In genomic region chr7:128862571-128863432, GRCh38 we compare ENCODE assay signal across 8 cellular contexts. TPM values are rescaled to one million over a fixed set of nuclear protein-coding genes. Genes with fewer than 3 reads are reported as not detected.
DNase-seq lines count a peak whose midpoint lies in the region; ATAC-seq, FAIRE-seq and TF ChIP-seq lines count a peak whose summit lies in the region.

Gene ATP6V1F (plus strand): TSS chr7:128862856. CDS start chr7:128862905, 49 bp downstream.

- TF ChIP-seq CTCF in BE2C (IDR thresholded peaks at IDR 0.05; ENCODE audit: low read depth, low read length): no peak

- FAIRE-seq in GM19239 (lab: Jason Lieb, UNC) (peak; percentile 99), colon (lab: Jason Lieb, UNC) (peak; percentile 49)

- DNase-seq in BE2C: peak; percentile 99
- peak; percentile 98 for DNase-seq in GM19239 (ENCODE audit: insufficient read length, low spot score)
- peak; percentile 97 to 99 for DNase-seq in NCI-H526 (lab: John Stamatoyannopoulos, UW)
- DNase-seq in activated CD4-positive, alpha-beta T cell treated with anti-CD3 and anti-CD28 coated beads for 48 hours: peak; percentile 99
- DNase-seq in kidney tubule cell (ENCODE audit: low spot score): peak; percentile 98
- DNase-seq in stimulated activated CD4-positive, alpha-beta T cell treated with anti-CD3 and anti-CD28 coated beads, Interleukin-1b, Interleukin-23, amount 100 ng/mL, for 24 hours (ENCODE audit: low read depth in 4 of 4, low spot score in 1 of 4): peak; percentile 98 to 100 (median 100)

- peaks cover 13% of the 10 kb centered on the region for H3K36me3 ChIP-seq in BE2C

- peak; percentile 77 for ATAC-seq in HG03457 (IDR thresholded peaks at IDR 0.05; ENCODE audit: unreplicated experiment)

- peaks cover 9% of the 10 kb centered on the region for H3K4me1 ChIP-seq in BE2C

- H3K4me3 ChIP-seq in BE2C (ENCODE audit: low read depth, low read length): peak within 1 kb of the TSS; percentile 82

- H3K9me3 ChIP-seq in BE2C: no peaks in the 10 kb centered on the region

- H3K27me3 ChIP-seq in BE2C: no peaks in the 10 kb centered on the region

RNA-seq across cellular contexts. Expression of gene ATP6V1F, which starts in this region (rescaled TPM):
- polyA plus RNA-seq in BE2C (2012; ENCODE audit: insufficient read depth, insufficient read length, low read depth): 748 TPM

Comparison
In these comparisons a context has a peak if more than half of its experiments do, and no peak if none do; other contexts are left out.
1. Peak in every context shown above with its lines: DNase-seq, ATAC-seq and H3K4me3 ChIP-seq.